Comparison of ENCODE assay signal across 11 cellular contexts in the genomic region with DNA sequence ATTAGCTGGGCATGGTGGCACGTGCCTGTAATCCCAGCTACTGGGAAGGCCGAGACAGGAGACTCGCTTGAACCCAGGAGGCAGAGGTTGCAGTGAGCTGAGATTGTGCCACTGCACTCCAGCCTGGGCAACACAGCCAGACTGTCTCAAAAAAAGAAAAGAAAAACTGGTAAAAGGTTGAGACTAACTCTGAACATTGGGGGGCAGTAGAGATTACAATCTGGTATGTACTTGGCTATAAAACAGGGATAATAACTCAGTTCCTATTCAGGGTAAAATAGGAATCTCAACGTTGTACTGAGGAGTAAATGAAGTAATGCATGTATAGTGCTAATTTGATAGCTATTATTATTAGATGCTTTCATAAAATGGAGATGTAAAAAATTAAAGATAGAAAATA. TPM values are rescaled to one million over a fixed set of nuclear protein-coding genes. Genes with fewer than 3 reads are reported as not detected.
DNase-seq lines count a peak whose midpoint lies in the region; ATAC-seq and TF ChIP-seq lines count a peak whose summit lies in the region.
"Had no signal": no experiment of that assay in that cellular context is flagged by ENCODE, and none has a peak within 500 bp of the region (broad histone marks: within the 10 kb centered on the region; RNA-seq: fewer than 3 reads in every experiment).

No MANE protein-coding gene starts in this region.

- CTCF ChIA-PET in T-cell (lab: Charles Lee), result no interaction called here

- H3K4me1 Mint-ChIP-seq in T-cell, result no peaks in the 10 kb centered on the region

- H3K27me3 Mint-ChIP-seq in T-cell, result peaks cover 0 to 29% of the 10 kb centered on the region in 2 donors

- H3K36me3 ChIP-seq in esophagus muscularis mucosa, result no peaks in the 10 kb centered on the region
- H3K36me3 ChIP-seq in gastrocnemius medialis, result no peaks in the 10 kb centered on the region

- H3K36me3 Mint-ChIP-seq in T-cell, result no peaks in the 10 kb centered on the region

- WGBS in esophagus muscularis mucosa, result 31% methylated on average over 4 of the region's 4 CpGs

- H3K27me3 ChIP-seq in esophagus muscularis mucosa (no peaks in the 10 kb centered on the region), gastrocnemius medialis (peaks cover 0 to 3% (median 0%) of the 10 kb centered on the region in 3 donors)

- intact Hi-C loops in esophagus muscularis mucosa (cut with DNase I) (no loop called here), gastrocnemius medialis (cut with DNase I; ENCODE audit: low total_unique reads) (loop anchor here (2.0 kb wide), 1 partner anchor 29 kb away; no protein-coding TSS in a partner anchor)

- ATAC-seq in gastrocnemius medialis (no peak), HG02623 (IDR thresholded peaks at IDR 0.05; ENCODE audit: unreplicated experiment) (no peak), T-cell (replicated peaks in 1 of 4) (no peak)
- ATAC-seq: right cardiac atrium had no signal

- H3K4me3 Mint-ChIP-seq in T-cell, result no peak overlapping the region

- TF ChIP-seq CTCF in esophagus muscularis mucosa (IDR thresholded peaks at IDR 0.05) (peak; percentile 23 to 42 (median 32)), gastrocnemius medialis (IDR thresholded peaks at IDR 0.05 in 4 of 5, conservative IDR thresholded peaks at IDR 0.05 in 1 of 5) (peak in 4 of 5 experiments; percentile 13 to 40 (median 16))

- H3K9me3 Mint-ChIP-seq in T-cell, result no peaks in the 10 kb centered on the region

- no peak for TF ChIP-seq EP300 in esophagus muscularis mucosa (IDR thresholded peaks at IDR 0.05)

- no peaks in the 10 kb centered on the region for H3K4me1 ChIP-seq in esophagus muscularis mucosa
- no peaks in the 10 kb centered on the region for H3K4me1 ChIP-seq in gastrocnemius medialis

- POLR2A ChIA-PET in T-cell (lab: Charles Lee), result no interaction called here

- H3K27ac ChIP-seq in esophagus muscularis mucosa (replicated peaks in 1 of 4) (no peak overlapping the region), gastrocnemius medialis (no peak overlapping the region)

- peak; percentile 0 for DNase-seq in NCI-H146 (lab: John Stamatoyannopoulos, UW)
- no peak for DNase-seq in NCI-H146 treated with DMSO at 0.1 percent for 48 hours (lab: John Stamatoyannopoulos, UW; ENCODE audit: unreplicated experiment)
- DNase-seq in NCI-H69 (lab: John Stamatoyannopoulos, UW), result peak; percentile 0
- no peak for DNase-seq in esophagus muscularis mucosa (ENCODE audit: extremely low spot score)
- no peak for DNase-seq in gastrocnemius medialis
- DNase-seq in GDM1 (lab: John Stamatoyannopoulos, UW), result no peak
- DNase-seq in T-cell, result no peak
- DNase-seq: amygdala, NCI-H2107, right cardiac atrium had no signal

- no peak overlapping the region for H3K27ac Mint-ChIP-seq in T-cell

- H3K4me3 ChIP-seq in esophagus muscularis mucosa (no peak overlapping the region), gastrocnemius medialis (no peak overlapping the region)

- no peaks in the 10 kb centered on the region for H3K9me3 ChIP-seq in esophagus muscularis mucosa
- H3K9me3 ChIP-seq in gastrocnemius medialis, result no peaks in the 10 kb centered on the region

- in situ Hi-C loops in gastrocnemius medialis (cut with MboI; ENCODE audit: low sequenced_read_pairs in 4 of 4), result no loop called here

- TF ChIP-seq POLR2A in esophagus muscularis mucosa (IDR thresholded peaks at IDR 0.05; ENCODE audit: low read depth), result no peak
- TF ChIP-seq POLR2A in gastrocnemius medialis (IDR thresholded peaks at IDR 0.05), result no peak

RNA-seq across cellular contexts. Expression of a gene that starts 12.5 kb away (rescaled TPM):
- 10 to 100 TPM; 10.1 to 15.5 (median 14.8) TPM for total RNA-seq in esophagus muscularis mucosa
- total RNA-seq in gastrocnemius medialis, result 1 to 10 TPM in 3 of 4 donors, under 1 TPM in 1; 0.70 to 4.2 (median 3.3) TPM
- total RNA-seq in T-cell, result 1 to 10 TPM; 4.2 to 6.4 (median 4.3) TPM

Comparison
In these comparisons a context has a peak if more than half of its experiments do, and no peak if none do; other contexts are left out.
1. DNase-seq: peak in NCI-H146 (single experiment) and NCI-H69 (single experiment); none in NCI-H146 treated with DMSO at 0.1 percent for 48 hours (single experiment), esophagus muscularis mucosa (single experiment), gastrocnemius medialis (0 of 2), GDM1 (single experiment) and T-cell (0 of 34).